9 cellular contexts compared by ENCODE assay signal in genomic region chr10:85377009-85377408, GRCh38.
"Had no signal": no experiment of that assay in that cellular context is flagged by ENCODE, and none has a peak within 500 bp of the region (broad histone marks: within the 10 kb centered on the region; RNA-seq: fewer than 3 reads in every experiment).

No MANE protein-coding gene starts in this region.

- H3K4me1 Mint-ChIP-seq: GM23338, H9 had no signal

- H3K4me3 ChIP-seq: GM23248, GM23338, HAP-1 had no signal

- DNase-seq: GM23248, GOT3, H7, H9, HCEC 1CT, HFFc6 had no signal

- H3K4me3 Mint-ChIP-seq: GM23338, H9, HFFc6 had no signal

- H3K9me3 Mint-ChIP-seq: H9 had no signal

- H3K27ac ChIP-seq: GM23248 had no signal

- H3K27ac Mint-ChIP-seq: GM23338, H9, HFFc6 had no signal

- H3K36me3 ChIP-seq: HAP-1 had no signal

- H3K9me3 ChIP-seq: HAP-1 had no signal

- ATAC-seq: GM23338, HCT116 had no signal

- H3K4me1 ChIP-seq: HAP-1 had no signal
